In genomic region chr6:43231053-43231452, GRCh38 we compare ENCODE assay signal across 13 cellular contexts. TPM values are rescaled to one million over a fixed set of nuclear protein-coding genes. Genes with fewer than 3 reads are reported as not detected.
"Had no signal": no experiment of that assay in that cellular context is flagged by ENCODE, and none has a peak within 500 bp of the region (broad histone marks: within the 10 kb centered on the region; RNA-seq: fewer than 3 reads in every experiment).

No MANE protein-coding gene starts in this region.

- H3K9me3 Mint-ChIP-seq: activated CD4-positive, alpha-beta T cell treated with anti-CD3 and anti-CD28 coated beads, Interleukin-2, amount 10 ng/mL, durations not matched to agents 7 days and 5 days; stimulated activated naive CD8-positive, alpha-beta T cell treated with anti-CD3 and anti-CD28 coated beads, Interleukin-15, Interleukin-2, amounts not matched to agents 100 ng/mL and 50 ng/mL, for 24 hours had no signal

- H3K27ac Mint-ChIP-seq: activated CD4-positive, alpha-beta T cell treated with anti-CD3 and anti-CD28 coated beads, Interleukin-2, amount 10 ng/mL, durations not matched to agents 7 days and 5 days; activated CD8-positive, alpha-beta T cell treated with anti-CD3 and anti-CD28 coated beads, Interleukin-2, amount 10 ng/mL, durations not matched to agents 7 days and 5 days; stimulated activated naive CD8-positive, alpha-beta T cell treated with anti-CD3 and anti-CD28 coated beads, Interleukin-15, Interleukin-2, amounts not matched to agents 100 ng/mL and 50 ng/mL, for 24 hours had no signal

- DNase-seq: activated CD4-positive, alpha-beta T cell treated with anti-CD3 and anti-CD28 coated beads, Interleukin-2, amount 10 ng/mL, durations not matched to agents 7 days and 5 days; activated CD8-positive, alpha-beta memory T cell treated with anti-CD3 and anti-CD28 coated beads, Interleukin-2, amount 50 U/mL, for 4 hours; activated CD8-positive, alpha-beta T cell treated with anti-CD3 and anti-CD28 coated beads, Interleukin-2, amount 10 ng/mL, durations not matched to agents 7 days and 5 days; activated naive CD4-positive, alpha-beta T cell; foreskin melanocyte; hypothalamus; right cardiac atrium; SW 1271 had no signal

- H3K4me3 Mint-ChIP-seq: activated CD4-positive, alpha-beta T cell treated with anti-CD3 and anti-CD28 coated beads, Interleukin-2, amount 10 ng/mL, durations not matched to agents 7 days and 5 days; activated CD8-positive, alpha-beta T cell treated with anti-CD3 and anti-CD28 coated beads, Interleukin-2, amount 10 ng/mL, durations not matched to agents 7 days and 5 days; stimulated activated naive CD8-positive, alpha-beta T cell treated with anti-CD3 and anti-CD28 coated beads, Interleukin-15, Interleukin-2, amounts not matched to agents 100 ng/mL and 50 ng/mL, for 24 hours had no signal

- ATAC-seq: activated CD8-positive, alpha-beta T cell treated with anti-CD3 and anti-CD28 coated beads, Interleukin-2, amount 10 ng/mL, durations not matched to agents 7 days and 5 days; right cardiac atrium had no signal

RNA-seq across cellular contexts. Expression of gene TTBK1, which starts 12.2 kb away (rescaled TPM):
- total RNA-seq: activated CD8-positive, alpha-beta T cell treated with anti-CD3 and anti-CD28 coated beads, Interleukin-2, amount 10 ng/mL, durations not matched to agents 7 days and 5 days; omental fat pad; tibial nerve had no signal
- polyA plus RNA-seq: aorta, keratinocyte had no signal
